15 cellular contexts compared by ENCODE assay signal in the genomic region with DNA sequence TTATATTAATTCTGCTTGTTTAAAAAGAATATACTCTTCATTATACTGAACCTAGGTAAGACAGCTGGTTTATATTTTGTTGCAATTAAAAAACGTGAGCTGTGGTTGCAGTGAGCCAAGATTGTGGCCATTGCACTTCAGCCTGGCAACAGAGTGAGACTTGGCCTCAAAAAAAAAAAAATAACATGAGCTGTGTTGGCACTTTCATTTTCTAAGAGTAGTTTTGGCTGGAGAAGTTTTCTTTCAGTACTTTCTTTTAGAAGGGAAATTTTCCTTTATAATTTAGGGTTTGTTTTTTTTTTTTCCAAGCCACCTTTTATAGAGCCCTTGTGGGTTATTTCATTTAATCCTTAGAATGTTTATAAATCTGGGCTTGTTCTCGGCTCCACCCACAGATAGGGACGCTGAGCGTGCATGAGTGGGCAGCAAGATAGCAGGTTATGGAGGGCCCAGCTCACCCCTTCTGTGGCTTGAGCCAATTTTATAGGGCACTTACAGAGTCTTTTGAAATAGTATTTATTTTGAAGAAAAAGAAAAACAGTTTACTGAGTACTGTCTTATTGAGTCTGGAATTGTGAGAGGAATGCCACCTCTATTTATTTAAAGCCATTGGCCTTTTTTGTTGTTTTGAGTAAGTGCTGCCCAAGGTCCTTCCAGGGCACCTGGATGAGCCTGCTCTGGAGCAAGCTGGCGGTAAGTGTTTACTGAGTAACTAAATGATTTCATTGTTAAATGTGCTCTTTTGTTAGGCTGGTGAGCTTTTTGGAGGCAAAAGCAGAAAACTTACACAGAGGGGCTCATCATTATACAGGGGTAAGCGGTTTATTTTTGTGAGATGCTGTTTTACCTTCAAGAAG.
DNase-seq lines count a peak whose midpoint lies in the region; ATAC-seq and TF ChIP-seq lines count a peak whose summit lies in the region.
"Had no signal": no experiment of that assay in that cellular context is flagged by ENCODE, and none has a peak within 500 bp of the region (broad histone marks: within the 10 kb centered on the region; RNA-seq: fewer than 3 reads in every experiment).

No MANE protein-coding gene starts in this region.

- intact Hi-C loops in natural killer cell (cut with micrococcal nuclease) (no loop called here), spleen (cut with DNase I; ENCODE audit: low total_unique reads) (no loop called here)
- intact Hi-C loops in CD8-positive, alpha-beta T cell (cut with DNase I, micrococcal nuclease): no loop called here

- no peaks in the 10 kb centered on the region for H3K79me2 ChIP-seq in osteoblast (ENCODE audit: insufficient read depth, low read length)

- H3K4me3 ChIP-seq in osteoblast (ENCODE audit: insufficient read depth, low read length) (peak overlapping the region; percentile 16), spleen (no peak overlapping the region)
- no peak overlapping the region for H3K4me3 ChIP-seq in CD8-positive, alpha-beta T cell (ENCODE audit: low read depth, low read length)
- H3K4me3 ChIP-seq: mucosa of descending colon, suprapubic skin had no signal

- H3K36me3 ChIP-seq in osteoblast (ENCODE audit: insufficient read depth, low read length): peaks cover 68% of the 10 kb centered on the region
- H3K36me3 ChIP-seq in spleen: peaks cover 1 to 100% (median 91%) of the 10 kb centered on the region in 6 donors
- peaks cover 44% of the 10 kb centered on the region for H3K36me3 ChIP-seq in CD8-positive, alpha-beta T cell (ENCODE audit: insufficient read depth, low read length)

- H3K27me3 ChIP-seq in osteoblast (ENCODE audit: insufficient read depth, low read length) (no peaks in the 10 kb centered on the region), spleen (replicated peaks in 1 of 7) (no peaks in the 10 kb centered on the region)
- no peaks in the 10 kb centered on the region for H3K27me3 ChIP-seq in CD8-positive, alpha-beta T cell (ENCODE audit: insufficient read depth, low read length)
- H3K27me3 ChIP-seq: suprapubic skin had no signal

- ATAC-seq in natural killer cell (peak in 2 of 3 donors; percentile 55 to 60), GM21381 (IDR thresholded peaks at IDR 0.05; ENCODE audit: unreplicated experiment) (no peak)
- no peak for ATAC-seq in natural killer cell treated with Interleukin-12 subunit alpha and Interleukin-12 subunit beta and Interleukin-15 and Interleukin-18, amount 100 ng/mL, for 72 hours
- no peak for ATAC-seq in stimulated activated naive CD8-positive, alpha-beta T cell treated with anti-CD3 and anti-CD28 coated beads, Interleukin-15, Interleukin-2, amounts not matched to agents 100 U/mL and 50 U/mL, for 24 hours
- ATAC-seq in CD8-positive, alpha-beta T cell: no peak
- ATAC-seq: mucosa of descending colon had no signal

- CTCF ChIA-PET in CD8-positive, alpha-beta T cell (lab: Charles Lee): interaction anchor here (0.8 to 4.5 kb wide), 3 partner anchors 28 to 308 kb away, joined by 3 to 23 read pairs (median 4); no protein-coding TSS in a partner anchor

- H3K9me3 ChIP-seq in osteoblast (ENCODE audit: low read depth, low read length): no peaks in the 10 kb centered on the region
- H3K9me3 ChIP-seq in spleen: no peaks in the 10 kb centered on the region
- no peaks in the 10 kb centered on the region for H3K9me3 ChIP-seq in CD8-positive, alpha-beta T cell (ENCODE audit: low read length)
- H3K9me3 ChIP-seq: mucosa of descending colon, suprapubic skin had no signal

- peaks cover 32% of the 10 kb centered on the region for H3K36me3 Mint-ChIP-seq in natural killer cell
- H3K36me3 Mint-ChIP-seq in natural killer cell treated with Interleukin-12 subunit alpha and Interleukin-12 subunit beta and Interleukin-15 and Interleukin-18, amount 100 ng/mL, for 72 hours: peaks cover 15% of the 10 kb centered on the region
- peaks cover 83% of the 10 kb centered on the region for H3K36me3 Mint-ChIP-seq in CD8-positive, alpha-beta T cell

- TF ChIP-seq CTCF in natural killer cell (IDR thresholded peaks at IDR 0.05) (no peak), osteoblast (IDR thresholded peaks at IDR 0.05; ENCODE audit: extremely low read depth, low read depth, low read length) (no peak), spleen (IDR thresholded peaks at IDR 0.05 in 8 of 11, conservative IDR thresholded peaks at IDR 0.05 in 3 of 11) (no peak)
- TF ChIP-seq CTCF in CD8-positive, alpha-beta T cell (IDR thresholded peaks at IDR 0.05): no peak

- H3K4me2 ChIP-seq in osteoblast (ENCODE audit: insufficient read depth, low read length): peak overlapping the region; percentile 51

- no peaks in the 10 kb centered on the region for H3K27me3 Mint-ChIP-seq in natural killer cell (ENCODE audit: low read depth in 2 of 2)
- no peaks in the 10 kb centered on the region for H3K27me3 Mint-ChIP-seq in natural killer cell treated with Interleukin-12 subunit alpha and Interleukin-12 subunit beta and Interleukin-15 and Interleukin-18, amount 100 ng/mL, for 72 hours
- H3K27me3 Mint-ChIP-seq in CD8-positive, alpha-beta T cell (ENCODE audit: low read depth): no peaks in the 10 kb centered on the region

- H4K20me1 ChIP-seq in osteoblast (ENCODE audit: insufficient read depth, low read length): no peaks in the 10 kb centered on the region

- POLR2A ChIA-PET in CD8-positive, alpha-beta T cell (lab: Charles Lee): interaction anchor here (0.6 kb wide), 1 partner anchor 192 kb away, joined by 3 read pairs; no protein-coding TSS in a partner anchor

- H2AFZ ChIP-seq in osteoblast (ENCODE audit: low read length): no peak overlapping the region

- H3K27ac ChIP-seq in osteoblast (ENCODE audit: low read depth, low read length): peak overlapping the region; percentile 57
- H3K27ac ChIP-seq in spleen: peak overlapping the region in 2 of 8 donors; percentile 14 to 23
- H3K27ac ChIP-seq in CD8-positive, alpha-beta T cell (ENCODE audit: low read depth, low read length): no peak overlapping the region
- H3K27ac ChIP-seq: suprapubic skin had no signal

- H3K9me3 Mint-ChIP-seq in natural killer cell: no peaks in the 10 kb centered on the region
- H3K9me3 Mint-ChIP-seq in natural killer cell treated with Interleukin-12 subunit alpha and Interleukin-12 subunit beta and Interleukin-15 and Interleukin-18, amount 100 ng/mL, for 72 hours: no peaks in the 10 kb centered on the region
- no peaks in the 10 kb centered on the region for H3K9me3 Mint-ChIP-seq in CD8-positive, alpha-beta T cell

- DNase-seq in natural killer cell (no peak), erythroblast (lab: John Stamatoyannopoulos, UW) (peak; percentile 35 to 53), osteoblast (ENCODE audit: insufficient read length, low spot score, missing footprints) (no peak), spleen (no peak)
- DNase-seq in natural killer cell treated with Interleukin-12 subunit alpha and Interleukin-12 subunit beta and Interleukin-15 and Interleukin-18, amount 100 ng/mL, for 72 hours (ENCODE audit: low spot score): no peak
- DNase-seq in stimulated activated naive CD8-positive, alpha-beta T cell treated with anti-CD3 and anti-CD28 coated beads, Interleukin-15, Interleukin-2, amounts not matched to agents 100 U/mL and 50 U/mL, for 24 hours: no peak
- no peak for DNase-seq in CD8-positive, alpha-beta T cell
- DNase-seq: activated CD4-positive, CD25-positive, alpha-beta regulatory T cell treated with anti-CD3 and anti-CD28 coated beads, Interleukin-2, amount 50 U/mL, for 72 hours; activated naive CD4-positive, alpha-beta T cell treated with anti-CD3 and anti-CD28 coated beads, Interleukin-2, amount 50 U/mL, for 16 hours; effector memory CD4-positive, alpha-beta T cell; mucosa of descending colon; Right ventricle myocardium superior; T-helper 2 cell had no signal

- WGBS in spleen, 5 donors: 77 to 86% (median 81%) methylated on average over 6 of the region's 6 CpGs

- TF ChIP-seq POLR2A in erythroblast (IDR thresholded peaks at IDR 0.05; ENCODE audit: low read length) (no peak), spleen (IDR thresholded peaks at IDR 0.05) (no peak)

- H3K4me1 Mint-ChIP-seq in natural killer cell: peaks cover 0 to 7% of the 10 kb centered on the region in 2 donors
- H3K4me1 Mint-ChIP-seq in natural killer cell treated with Interleukin-12 subunit alpha and Interleukin-12 subunit beta and Interleukin-15 and Interleukin-18, amount 100 ng/mL, for 72 hours (ENCODE audit: low read depth in 2 of 2): peaks cover 0 to 9% of the 10 kb centered on the region in 2 donors
- no peaks in the 10 kb centered on the region for H3K4me1 Mint-ChIP-seq in CD8-positive, alpha-beta T cell (ENCODE audit: low read depth)

- peak overlapping the region; percentile 21 to 27 for H3K27ac Mint-ChIP-seq in natural killer cell
- no peak overlapping the region for H3K27ac Mint-ChIP-seq in natural killer cell treated with Interleukin-12 subunit alpha and Interleukin-12 subunit beta and Interleukin-15 and Interleukin-18, amount 100 ng/mL, for 72 hours
- no peak overlapping the region for H3K27ac Mint-ChIP-seq in CD8-positive, alpha-beta T cell

- H3K4me1 ChIP-seq in osteoblast (ENCODE audit: insufficient read depth, low read length) (peaks cover 12% of the 10 kb centered on the region), spleen (peaks cover 0 to 9% (median 2%) of the 10 kb centered on the region in 6 donors)
- H3K4me1 ChIP-seq in CD8-positive, alpha-beta T cell (ENCODE audit: insufficient read depth, low read length): no peaks in the 10 kb centered on the region
- H3K4me1 ChIP-seq: suprapubic skin had no signal

- H3K4me3 Mint-ChIP-seq in natural killer cell: no peak overlapping the region
- no peak overlapping the region for H3K4me3 Mint-ChIP-seq in natural killer cell treated with Interleukin-12 subunit alpha and Interleukin-12 subunit beta and Interleukin-15 and Interleukin-18, amount 100 ng/mL, for 72 hours
- H3K4me3 Mint-ChIP-seq in CD8-positive, alpha-beta T cell: no peak overlapping the region

Comparison
In these comparisons a context has a peak if more than half of its experiments do, and no peak if none do; other contexts are left out.
1. ATAC-seq: peak in natural killer cell (2 of 3); none in natural killer cell treated with Interleukin-12 subunit alpha and Interleukin-12 subunit beta and Interleukin-15 and Interleukin-18, amount 100 ng/mL, for 72 hours (0 of 2), stimulated activated naive CD8-positive, alpha-beta T cell treated with anti-CD3 and anti-CD28 coated beads, Interleukin-15, Interleukin-2, amounts not matched to agents 100 U/mL and 50 U/mL, for 24 hours (single experiment), GM21381 (single experiment) and CD8-positive, alpha-beta T cell (single experiment).
2. H3K27ac Mint-ChIP-seq: peak in natural killer cell (2 of 2); none in natural killer cell treated with Interleukin-12 subunit alpha and Interleukin-12 subunit beta and Interleukin-15 and Interleukin-18, amount 100 ng/mL, for 72 hours (0 of 2) and CD8-positive, alpha-beta T cell (single experiment).
3. DNase-seq: peak in erythroblast (2 of 2); none in natural killer cell (single experiment), natural killer cell treated with Interleukin-12 subunit alpha and Interleukin-12 subunit beta and Interleukin-15 and Interleukin-18, amount 100 ng/mL, for 72 hours (single experiment), osteoblast (single experiment), spleen (single experiment), stimulated activated naive CD8-positive, alpha-beta T cell treated with anti-CD3 and anti-CD28 coated beads, Interleukin-15, Interleukin-2, amounts not matched to agents 100 U/mL and 50 U/mL, for 24 hours (single experiment) and CD8-positive, alpha-beta T cell (0 of 7).